Comparison of ENCODE assay signal across 8 cellular contexts in genomic region chr17:41930833-41931156, GRCh38. TPM values are rescaled to one million over a fixed set of nuclear protein-coding genes. Genes with fewer than 3 reads are reported as not detected.
DNase-seq lines count a peak whose midpoint lies in the region; ATAC-seq, FAIRE-seq and TF ChIP-seq lines count a peak whose summit lies in the region.
"Not testable (repeated sequence)": the region's sequence is repeated elsewhere in the genome, so short reads cannot be mapped to it uniquely, and the experiment has no call there.

No MANE protein-coding gene starts in this region.

- peak overlapping the region; percentile 96 for H3K4me2 ChIP-seq in HepG2 (ENCODE audit: low read depth, low read length)

- not testable (repeated sequence) for TF ChIP-seq CTCF in GM12865 (IDR thresholded peaks at IDR 0.05; ENCODE audit: insufficient read depth, low read depth, low read length, missing control alignments); RWPE2 (IDR thresholded peaks at IDR 0.05; ENCODE audit: poor library complexity, severe bottlenecking); epithelial cell of proximal tubule (conservative IDR thresholded peaks at IDR 0.05; ENCODE audit: low read depth, low read length); HepG2 (CRISPR knock-in tag; IDR thresholded peaks at IDR 0.05); progenitor cell of endocrine pancreas (IDR thresholded peaks at IDR 0.05; ENCODE audit: unreplicated experiment); uterus (IDR thresholded peaks at IDR 0.05)

- not testable (repeated sequence) for H4K20me1 ChIP-seq in HepG2 (ENCODE audit: insufficient read depth, low read length)

- H3K27ac Mint-ChIP-seq in activated naive CD8-positive, alpha-beta T cell treated with anti-CD3 and anti-CD28 coated beads, Interleukin-2, amount 10 ng/mL, durations not matched to agents 7 days and 5 days: peak overlapping the region; percentile 96
- peak overlapping the region; percentile 90 for H3K27ac Mint-ChIP-seq in progenitor cell of endocrine pancreas

- H3K4me1 Mint-ChIP-seq in activated naive CD8-positive, alpha-beta T cell treated with anti-CD3 and anti-CD28 coated beads, Interleukin-2, amount 10 ng/mL, durations not matched to agents 7 days and 5 days: peaks cover 41% of the 10 kb centered on the region
- H3K4me1 Mint-ChIP-seq in progenitor cell of endocrine pancreas (ENCODE audit: low read depth): peaks cover 15% of the 10 kb centered on the region

- TF ChIP-seq EP300 in HepG2 (IDR thresholded peaks at IDR 0.05; ENCODE audit: low read depth in 2 of 2, low read length in 2 of 2); HepG2 (CRISPR knock-in tag; IDR thresholded peaks at IDR 0.05; ENCODE audit: borderline replicate concordance): not testable (repeated sequence)

- peak; percentile 16 for ATAC-seq in HG02981 (IDR thresholded peaks at IDR 0.05; ENCODE audit: unreplicated experiment)
- ATAC-seq in RWPE2 (ENCODE audit: low read depth); HepG2: not testable (repeated sequence)
- peak; percentile 37 for ATAC-seq in activated naive CD8-positive, alpha-beta T cell treated with anti-CD3 and anti-CD28 coated beads, Interleukin-2, amount 10 ng/mL, durations not matched to agents 7 days and 5 days (ENCODE audit: low read depth)

- H3K27ac ChIP-seq in RWPE2 (ENCODE audit: poor library complexity, severe bottlenecking) (peak overlapping the region; percentile 66), HepG2 (ENCODE audit: extremely low read length, insufficient read depth, low read length) (peak overlapping the region; percentile 62), uterus (peak overlapping the region; percentile 80 to 82)

- not testable (repeated sequence) for TF ChIP-seq POLR2A in HepG2 (IDR thresholded peaks at IDR 0.05; ENCODE audit: insufficient read depth in 1 of 2, low read depth in 2 of 2, low read length in 2 of 2); uterus (IDR thresholded peaks at IDR 0.05)

- BruUV-seq in HepG2 (replicated peaks; lab: Mats Ljungman, UMichigan): not testable (repeated sequence)

- not testable (repeated sequence) for H3K9me3 Mint-ChIP-seq in activated naive CD8-positive, alpha-beta T cell treated with anti-CD3 and anti-CD28 coated beads, Interleukin-2, amount 10 ng/mL, durations not matched to agents 7 days and 5 days; progenitor cell of endocrine pancreas (ENCODE audit: low read depth)

- not testable (repeated sequence) for H3K27me3 ChIP-seq in RWPE2 (ENCODE audit: insufficient read depth, poor library complexity, severe bottlenecking); HepG2 (ENCODE audit: control insufficient read depth in 1 of 2, insufficient read depth in 2 of 2, low read length in 2 of 2); uterus

- H3K36me3 ChIP-seq in RWPE2 (ENCODE audit: low read depth); HepG2 (replicated peaks in 1 of 2; ENCODE audit: control insufficient read depth in 1 of 2, insufficient read depth in 2 of 2, low read length in 2 of 2); uterus: not testable (repeated sequence)

- CTCF ChIA-PET in HepG2 (lab: Yijun Ruan, JAX; ENCODE audit: low intra/inter-chr PET ratio, low total read pairs): interaction anchor here (1.4 kb wide), 1 partner anchor 29 kb away, joined by 11 read pairs; no protein-coding TSS in a partner anchor

- H3K79me2 ChIP-seq in HepG2 (ENCODE audit: insufficient read depth, low read length): not testable (repeated sequence)

- not testable (repeated sequence) for H3K36me3 Mint-ChIP-seq in activated naive CD8-positive, alpha-beta T cell treated with anti-CD3 and anti-CD28 coated beads, Interleukin-2, amount 10 ng/mL, durations not matched to agents 7 days and 5 days; progenitor cell of endocrine pancreas (ENCODE audit: insufficient read depth)

- not testable (repeated sequence) for TF ChIP-seq RAD21 in HepG2 (CRISPR knock-in tag; IDR thresholded peaks at IDR 0.05)

- H3K9ac ChIP-seq in HepG2 (ENCODE audit: insufficient read depth, low read depth, low read length): peak overlapping the region; percentile 73

- H2AFZ ChIP-seq in HepG2 (ENCODE audit: low read length): peak overlapping the region; percentile 81

- intact Hi-C loops in HepG2 (cut with micrococcal nuclease; ENCODE audit: unreplicated experiment): loop anchor here (1.0 kb wide), 1 partner anchor 29 kb away; no protein-coding TSS in a partner anchor
- intact Hi-C loops in uterus (cut with DNase I; ENCODE audit: low total_unique reads): not testable (repeated sequence)

- not testable (repeated sequence) for H3K4me1 ChIP-seq in RWPE2 (ENCODE audit: insufficient read depth, poor library complexity, severe bottlenecking); uterus
- peaks cover 42% of the 10 kb centered on the region for H3K4me1 ChIP-seq in HepG2 (ENCODE audit: insufficient read depth, low read length)

- in situ Hi-C loops in HepG2 (cut with HindIII; ENCODE audit: extremely low pct_ligation_motif_present, low pct_unique_long_range_greater_than_20kb): not testable (repeated sequence)

- peak overlapping the region; percentile 88 for H3K4me3 ChIP-seq in GM12865 (ENCODE audit: low read depth, low read length)
- H3K4me3 ChIP-seq in RWPE2 (ENCODE audit: severe bottlenecking): peak overlapping the region; percentile 35
- H3K4me3 ChIP-seq in epithelial cell of proximal tubule (ENCODE audit: low read depth, low read length): peak overlapping the region; percentile 76
- peak overlapping the region; percentile 48 to 76 (median 70); a peak in 5 of 6 replicates for H3K4me3 ChIP-seq in HepG2 (replicated peaks in 1 of 3; ENCODE audit: insufficient read depth in 1 of 3, low read depth in 2 of 3, low read length in 3 of 3)
- H3K4me3 ChIP-seq in uterus: peak overlapping the region; percentile 41

- H3K4me3 Mint-ChIP-seq in activated naive CD8-positive, alpha-beta T cell treated with anti-CD3 and anti-CD28 coated beads, Interleukin-2, amount 10 ng/mL, durations not matched to agents 7 days and 5 days: peak overlapping the region; percentile 95
- H3K4me3 Mint-ChIP-seq in progenitor cell of endocrine pancreas (ENCODE audit: low read depth): peak overlapping the region; percentile 89

- H3K27me3 Mint-ChIP-seq in activated naive CD8-positive, alpha-beta T cell treated with anti-CD3 and anti-CD28 coated beads, Interleukin-2, amount 10 ng/mL, durations not matched to agents 7 days and 5 days; progenitor cell of endocrine pancreas: not testable (repeated sequence)

- POLR2A ChIA-PET in activated naive CD8-positive, alpha-beta T cell treated with anti-CD3 and anti-CD28 coated beads, Interleukin-2, amount 10 ng/mL, durations not matched to agents 7 days and 5 days (lab: Charles Lee): interaction anchor here (0.5 to 5.2 kb wide), 18 partner anchors 11 to 1807 kb away, joined by 3 to 78 read pairs (median 5); partner anchors contain the start of genes ACLY, CNP, DHX58 and DNAJC7
- POLR2A ChIA-PET in HepG2 (lab: Yijun Ruan, JAX): interaction anchor here (0.6 to 3.2 kb wide), 29 partner anchors 8 to 242 kb away, joined by 3 to 72 read pairs (median 5); partner anchors contain the start of genes ACLY, CNP, DHX58 and DNAJC7

- 53% methylated on average over 18 of the region's 18 CpGs for WGBS in HepG2 (ENCODE audit: low lambda C conversion rate)

- H3K9me3 ChIP-seq in RWPE2 (ENCODE audit: severe bottlenecking); HepG2 (ENCODE audit: low read length); uterus: not testable (repeated sequence)

- not testable (repeated sequence) for FAIRE-seq in HepG2 (lab: Jason Lieb, UNC)

- DNase-seq in GM12865 (ENCODE audit: low read depth); RWPE2 (ENCODE audit: low spot score); activated naive CD8-positive, alpha-beta T cell treated with anti-CD3 and anti-CD28 coated beads, Interleukin-2, amount 10 ng/mL, durations not matched to agents 7 days and 5 days; epithelial cell of proximal tubule (ENCODE audit: low read depth); HepG2 (ENCODE audit: low spot score); progenitor cell of endocrine pancreas (ENCODE audit: low spot score, unreplicated experiment); uterus: not testable (repeated sequence)

RNA-seq across cellular contexts. Expression of gene ODAD4, which starts 0.4 kb away (rescaled TPM):
- total RNA-seq in activated naive CD8-positive, alpha-beta T cell treated with anti-CD3 and anti-CD28 coated beads, Interleukin-2, amount 10 ng/mL, durations not matched to agents 7 days and 5 days: under 1 TPM; 0.65 to 0.72 TPM
- total RNA-seq in epithelial cell of proximal tubule (0.23 and 0.29 TPM in 2 replicates), HepG2 (2016; rRNA removed; fragmentation: Illumina TruSeq; extraction: Trizol) (0.53 and 0.60 TPM in 2 replicates), progenitor cell of endocrine pancreas (6.3 and 7.1 TPM in 2 replicates), uterus (1 to 10 TPM in 3 of 4 donors, not detected in 1; 1.8 to 3.2 (median 3.2) TPM)
- 0.18 TPM in 1 of 2 replicates, not detected in the other for total RNA-seq in HepG2 (2016; cell fraction: cytosol; rRNA removed; fragmentation: Illumina TruSeq; extraction: Trizol; ENCODE audit: low read depth)
- 0.41 and 0.92 TPM in 2 replicates for total RNA-seq in HepG2 (2016; cell fraction: insoluble cytoplasmic fraction; rRNA removed; fragmentation: Illumina TruSeq; extraction: Trizol)
- 0.09 and 0.28 TPM in 2 replicates for total RNA-seq in HepG2 (2016; cell fraction: membrane; rRNA removed; fragmentation: Illumina TruSeq; extraction: Trizol)
- 0.37 and 1.4 TPM in 2 replicates for total RNA-seq in HepG2 (2016; cell fraction: nucleus; rRNA removed; fragmentation: Illumina TruSeq; extraction: Trizol)
- 0.48 and 0.73 TPM in 2 replicates for polyA plus RNA-seq in HepG2 (2011; rRNA removed)
- 0.15 and 0.35 TPM in 2 replicates for polyA plus RNA-seq in HepG2 (2011; cell fraction: cytosol; rRNA removed)
- 0.88 and 1.5 TPM in 2 replicates for polyA plus RNA-seq in HepG2 (2011; cell fraction: nucleus; rRNA removed)
- polyA plus RNA-seq in HepG2 (2012): 0.57 and 0.59 TPM in 2 replicates
- polyA plus RNA-seq in HepG2 (2016; cell fraction: cytosol; fragmentation: Illumina TruSeq; extraction: Trizol; ENCODE audit: low read depth): 0.10 TPM in 1 of 2 replicates, not detected in the other
- polyA plus RNA-seq in HepG2 (2016; cell fraction: insoluble cytoplasmic fraction; fragmentation: Illumina TruSeq; extraction: Trizol; ENCODE audit: low read depth): 0.72 and 1.5 TPM in 2 replicates
- 0.08 TPM in 1 of 2 replicates, not detected in the other for polyA plus RNA-seq in HepG2 (2016; cell fraction: membrane; fragmentation: Illumina TruSeq; extraction: Trizol; ENCODE audit: low read depth)
- polyA plus RNA-seq in HepG2 (2016; cell fraction: nucleus; fragmentation: Illumina TruSeq; extraction: Trizol; ENCODE audit: insufficient read depth, low read depth): 0.74 and 1.3 TPM in 2 replicates
- 0.48 TPM in 1 of 2 replicates, not detected in the other for polyA minus RNA-seq in HepG2 (2011; rRNA and poly(A)+ RNA removed; ENCODE audit: low replicate concordance)
- polyA minus RNA-seq in HepG2 (2011; cell fraction: cytosol; rRNA and poly(A)+ RNA removed): not detected in 2 replicates
- polyA minus RNA-seq in HepG2 (2011; cell fraction: nucleus; rRNA and poly(A)+ RNA removed): 1.3 and 4.0 TPM in 2 replicates

RNA-seq across cellular contexts. Expression of gene ACLY, which starts 12.0 kb away (rescaled TPM):
- 100 to 1,000 TPM; 142 to 153 TPM for total RNA-seq in activated naive CD8-positive, alpha-beta T cell treated with anti-CD3 and anti-CD28 coated beads, Interleukin-2, amount 10 ng/mL, durations not matched to agents 7 days and 5 days
- total RNA-seq in epithelial cell of proximal tubule (193 and 311 TPM in 2 replicates), HepG2 (2016; rRNA removed; fragmentation: Illumina TruSeq; extraction: Trizol) (218 and 277 TPM in 2 replicates), progenitor cell of endocrine pancreas (186 and 188 TPM in 2 replicates), uterus (100 to 1,000 TPM in 1 of 4 donors, 10 to 100 TPM in 3; 30.0 to 108 (median 67.3) TPM)
- total RNA-seq in HepG2 (2016; cell fraction: cytosol; rRNA removed; fragmentation: Illumina TruSeq; extraction: Trizol; ENCODE audit: low read depth): 24.5 and 29.0 TPM in 2 replicates
- 218 and 232 TPM in 2 replicates for total RNA-seq in HepG2 (2016; cell fraction: insoluble cytoplasmic fraction; rRNA removed; fragmentation: Illumina TruSeq; extraction: Trizol)
- 75.9 and 85.9 TPM in 2 replicates for total RNA-seq in HepG2 (2016; cell fraction: membrane; rRNA removed; fragmentation: Illumina TruSeq; extraction: Trizol)
- 147 and 157 TPM in 2 replicates for total RNA-seq in HepG2 (2016; cell fraction: nucleus; rRNA removed; fragmentation: Illumina TruSeq; extraction: Trizol)
- polyA plus RNA-seq in HepG2 (2011; rRNA removed): 111 and 143 TPM in 2 replicates
- 98.4 and 118 TPM in 2 replicates for polyA plus RNA-seq in HepG2 (2011; cell fraction: cytosol; rRNA removed)
- polyA plus RNA-seq in HepG2 (2011; cell fraction: nucleus; rRNA removed): 94.3 and 115 TPM in 2 replicates
- polyA plus RNA-seq in HepG2 (2012): 93.3 and 115 TPM in 2 replicates
- polyA plus RNA-seq in HepG2 (2016; cell fraction: cytosol; fragmentation: Illumina TruSeq; extraction: Trizol; ENCODE audit: low read depth): 12.6 and 14.2 TPM in 2 replicates
- 183 and 215 TPM in 2 replicates for polyA plus RNA-seq in HepG2 (2016; cell fraction: insoluble cytoplasmic fraction; fragmentation: Illumina TruSeq; extraction: Trizol; ENCODE audit: low read depth)
- 30.1 and 37.0 TPM in 2 replicates for polyA plus RNA-seq in HepG2 (2016; cell fraction: membrane; fragmentation: Illumina TruSeq; extraction: Trizol; ENCODE audit: low read depth)
- 178 and 193 TPM in 2 replicates for polyA plus RNA-seq in HepG2 (2016; cell fraction: nucleus; fragmentation: Illumina TruSeq; extraction: Trizol; ENCODE audit: insufficient read depth, low read depth)
- polyA minus RNA-seq in HepG2 (2011; rRNA and poly(A)+ RNA removed; ENCODE audit: low replicate concordance): 364 TPM in 2 replicates
- polyA minus RNA-seq in HepG2 (2011; cell fraction: cytosol; rRNA and poly(A)+ RNA removed): 190 and 249 TPM in 2 replicates
- polyA minus RNA-seq in HepG2 (2011; cell fraction: nucleus; rRNA and poly(A)+ RNA removed): 60.3 and 96.6 TPM in 2 replicates

RNA-seq across cellular contexts. Expression of gene CNP, which starts 35.8 kb away (rescaled TPM):
- 10 to 100 TPM; 75.8 to 83.0 TPM for total RNA-seq in activated naive CD8-positive, alpha-beta T cell treated with anti-CD3 and anti-CD28 coated beads, Interleukin-2, amount 10 ng/mL, durations not matched to agents 7 days and 5 days
- total RNA-seq in epithelial cell of proximal tubule (69.8 and 75.9 TPM in 2 replicates), HepG2 (2016; rRNA removed; fragmentation: Illumina TruSeq; extraction: Trizol) (161 and 170 TPM in 2 replicates), progenitor cell of endocrine pancreas (98.7 and 102 TPM in 2 replicates), uterus (10 to 100 TPM; 10.2 to 74.7 (median 40.2) TPM)
- 13.1 and 14.4 TPM in 2 replicates for total RNA-seq in HepG2 (2016; cell fraction: cytosol; rRNA removed; fragmentation: Illumina TruSeq; extraction: Trizol; ENCODE audit: low read depth)
- total RNA-seq in HepG2 (2016; cell fraction: insoluble cytoplasmic fraction; rRNA removed; fragmentation: Illumina TruSeq; extraction: Trizol): 142 and 170 TPM in 2 replicates
- 61.3 and 66.7 TPM in 2 replicates for total RNA-seq in HepG2 (2016; cell fraction: membrane; rRNA removed; fragmentation: Illumina TruSeq; extraction: Trizol)
- total RNA-seq in HepG2 (2016; cell fraction: nucleus; rRNA removed; fragmentation: Illumina TruSeq; extraction: Trizol): 95.4 and 98.2 TPM in 2 replicates
- polyA plus RNA-seq in HepG2 (2011; rRNA removed): 97.2 and 105 TPM in 2 replicates
- polyA plus RNA-seq in HepG2 (2011; cell fraction: cytosol; rRNA removed): 67.5 and 85.5 TPM in 2 replicates
- polyA plus RNA-seq in HepG2 (2011; cell fraction: nucleus; rRNA removed): 104 and 124 TPM in 2 replicates
- polyA plus RNA-seq in HepG2 (2012): 42.6 and 44.3 TPM in 2 replicates
- polyA plus RNA-seq in HepG2 (2016; cell fraction: cytosol; fragmentation: Illumina TruSeq; extraction: Trizol; ENCODE audit: low read depth): 18.7 and 20.0 TPM in 2 replicates
- 172 and 192 TPM in 2 replicates for polyA plus RNA-seq in HepG2 (2016; cell fraction: insoluble cytoplasmic fraction; fragmentation: Illumina TruSeq; extraction: Trizol; ENCODE audit: low read depth)
- polyA plus RNA-seq in HepG2 (2016; cell fraction: membrane; fragmentation: Illumina TruSeq; extraction: Trizol; ENCODE audit: low read depth): 49.0 TPM in 2 replicates
- polyA plus RNA-seq in HepG2 (2016; cell fraction: nucleus; fragmentation: Illumina TruSeq; extraction: Trizol; ENCODE audit: insufficient read depth, low read depth): 178 and 180 TPM in 2 replicates
- 256 and 859 TPM in 2 replicates for polyA minus RNA-seq in HepG2 (2011; rRNA and poly(A)+ RNA removed; ENCODE audit: low replicate concordance)
- polyA minus RNA-seq in HepG2 (2011; cell fraction: cytosol; rRNA and poly(A)+ RNA removed): 126 and 130 TPM in 2 replicates
- polyA minus RNA-seq in HepG2 (2011; cell fraction: nucleus; rRNA and poly(A)+ RNA removed): 93.4 and 142 TPM in 2 replicates

Comparison
In these comparisons a context has a peak if more than half of its experiments do, and no peak if none do; other contexts are left out.
1. H3K4me3 ChIP-seq: peak in every context shown above with its lines; median percentile 88 in GM12865; 76 in epithelial cell of proximal tubule; 70 in HepG2; 41 in uterus; 35 in RWPE2.